In the genomic region with DNA sequence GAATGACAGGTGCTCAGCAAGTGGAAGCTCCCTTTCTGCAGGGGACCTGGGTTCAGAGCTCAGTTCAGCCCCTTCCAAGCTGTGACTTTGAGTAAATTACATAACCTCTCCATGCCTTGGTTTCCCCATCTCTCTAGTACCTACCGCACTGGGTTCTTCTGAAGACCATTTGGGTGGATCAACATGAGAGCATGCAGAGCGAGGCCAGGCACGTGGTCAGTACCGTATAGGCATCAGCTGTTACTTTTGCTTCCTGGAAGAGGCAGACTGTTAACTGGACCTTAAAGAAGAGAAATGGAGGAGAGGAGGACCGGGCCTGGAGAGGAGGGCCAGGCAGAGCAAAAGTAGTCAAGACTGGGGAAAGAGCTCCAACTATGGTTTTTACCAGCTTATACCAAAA, we compare ENCODE assay signal across 25 cellular contexts. TPM values are rescaled to one million over a fixed set of nuclear protein-coding genes. Genes with fewer than 3 reads are reported as not detected.
DNase-seq lines count a peak whose midpoint lies in the region; ATAC-seq, FAIRE-seq and TF ChIP-seq lines count a peak whose summit lies in the region.
"Had no signal": no experiment of that assay in that cellular context is flagged by ENCODE, and none has a peak within 500 bp of the region (broad histone marks: within the 10 kb centered on the region; RNA-seq: fewer than 3 reads in every experiment).

No MANE protein-coding gene starts in this region.

- TF ChIP-seq CTCF in HepG2 (CRISPR knock-in tag; IDR thresholded peaks at IDR 0.05) = no peak
- TF ChIP-seq CTCF in right lobe of liver (IDR thresholded peaks at IDR 0.05) = no peak
- TF ChIP-seq CTCF in chondrocyte (IDR thresholded peaks at IDR 0.05) = no peak
- no peak for TF ChIP-seq CTCF in psoas muscle (IDR thresholded peaks at IDR 0.05)

- H3K27me3 ChIP-seq in HepG2 (ENCODE audit: control insufficient read depth in 1 of 2, insufficient read depth in 2 of 2, low read length in 2 of 2) (peaks cover 0 to 17% of the 10 kb centered on the region in 2 experiments; a peak in 4 of 5 replicates), right lobe of liver (no peaks in the 10 kb centered on the region), psoas muscle (ENCODE audit: insufficient read depth in 3 of 3, low read length in 2 of 3) (no peaks in the 10 kb centered on the region)
- H3K27me3 ChIP-seq: BE2C had no signal

- FAIRE-seq in HepG2 (lab: Jason Lieb, UNC) = no peak
- FAIRE-seq: A204.1, GM12878, GM19239, H54, HTR-8/SVneo had no signal

- no peak overlapping the region for H3K4me3 Mint-ChIP-seq in chondrocyte (ENCODE audit: unreplicated experiment)
- H3K4me3 Mint-ChIP-seq: CD4-positive, CD25-positive, alpha-beta regulatory T cell; CD8-positive, alpha-beta memory T cell; GM23338; IgD-negative memory B cell had no signal

- CTCF ChIA-PET in HepG2 (lab: Yijun Ruan, JAX; ENCODE audit: low intra/inter-chr PET ratio, low total read pairs) = no interaction called here

- H3K27ac ChIP-seq in HepG2 (ENCODE audit: extremely low read length, insufficient read depth, low read length) = no peak overlapping the region
- H3K27ac ChIP-seq in right lobe of liver = no peak overlapping the region
- peak overlapping the region; percentile 80 for H3K27ac ChIP-seq in psoas muscle

- no peak for TF ChIP-seq EP300 in HepG2 (IDR thresholded peaks at IDR 0.05; ENCODE audit: low read depth in 2 of 2, low read length in 2 of 2)
- TF ChIP-seq EP300 in HepG2 (CRISPR knock-in tag; IDR thresholded peaks at IDR 0.05; ENCODE audit: borderline replicate concordance) = no peak

- WGBS in HepG2 (ENCODE audit: low lambda C conversion rate) = 51% methylated on average over 5 of the region's 5 CpGs
- WGBS in right lobe of liver (ENCODE audit: insufficient coverage, low coverage, low lambda C conversion rate, missing lambda C conversion rate) = 93% methylated on average over 5 of the region's 5 CpGs
- 71 to 80% (median 74%) methylated on average over 5 of the region's 5 CpGs for WGBS in psoas muscle, 3 donors

- in situ Hi-C loops in HepG2 (cut with HindIII; ENCODE audit: extremely low pct_ligation_motif_present, low pct_unique_long_range_greater_than_20kb) = no loop called here

- H3K4me1 ChIP-seq in HepG2 (ENCODE audit: insufficient read depth, low read length) = no peaks in the 10 kb centered on the region
- peaks cover 0 to under 1% (median 0%) of the 10 kb centered on the region in 4 donors for H3K4me1 ChIP-seq in right lobe of liver
- H3K4me1 ChIP-seq in psoas muscle = peaks cover 45% of the 10 kb centered on the region

- no peaks in the 10 kb centered on the region for H3K27me3 Mint-ChIP-seq in chondrocyte (ENCODE audit: low read depth)
- H3K27me3 Mint-ChIP-seq: CD4-positive, CD25-positive, alpha-beta regulatory T cell; CD8-positive, alpha-beta memory T cell; IgD-negative memory B cell had no signal

- intact Hi-C loops in HepG2 (cut with micrococcal nuclease; ENCODE audit: unreplicated experiment) (no loop called here), right lobe of liver (cut with DNase I) (no loop called here), psoas muscle (cut with DNase I) (loop anchor here in 1 of 2 donors (5.0 kb wide), 1 partner anchor 70 kb away; no protein-coding TSS in a partner anchor)

- ATAC-seq in HepG2 (no peak), right lobe of liver (no peak), psoas muscle (no peak), HG02588 (IDR thresholded peaks at IDR 0.05; ENCODE audit: unreplicated experiment) (no peak), GM21786 (IDR thresholded peaks at IDR 0.05; ENCODE audit: unreplicated experiment) (no peak)
- ATAC-seq: GM12878, GM23338 had no signal

- H3K36me3 Mint-ChIP-seq in chondrocyte (ENCODE audit: low read depth) = no peaks in the 10 kb centered on the region
- H3K36me3 Mint-ChIP-seq: CD4-positive, CD25-positive, alpha-beta regulatory T cell; CD8-positive, alpha-beta memory T cell; IgD-negative memory B cell had no signal

- DNase-seq in HepG2 (ENCODE audit: low spot score) (no peak), right lobe of liver (no peak), chondrocyte (ENCODE audit: low spot score) (no peak), psoas muscle (no peak), hippocampal formation (lab: John Stamatoyannopoulos, UW) (no peak)
- DNase-seq: ACHN; BE2C; C1 segment of cervical spinal cord; CD4-positive, CD25-positive, alpha-beta regulatory T cell; CD8-positive, alpha-beta memory T cell; COR-L47; DMS 273 treated with DMSO at 0.1 percent for 48 hours; DMS53; DND-41; EL; HCEC 1CT had no signal

- H3K9me3 Mint-ChIP-seq in chondrocyte (ENCODE audit: low read depth) = no peaks in the 10 kb centered on the region
- H3K9me3 Mint-ChIP-seq: CD4-positive, CD25-positive, alpha-beta regulatory T cell; CD8-positive, alpha-beta memory T cell; GM23338; IgD-negative memory B cell had no signal

- no peak overlapping the region for H3K4me2 ChIP-seq in HepG2 (ENCODE audit: low read depth, low read length)
- H3K4me2 ChIP-seq: GM23338 had no signal

- TF ChIP-seq RAD21 in HepG2 (CRISPR knock-in tag; IDR thresholded peaks at IDR 0.05) = no peak

- H3K4me3 ChIP-seq in HepG2 (replicated peaks in 1 of 3; ENCODE audit: insufficient read depth in 1 of 3, low read depth in 2 of 3, low read length in 3 of 3) (no peak overlapping the region), right lobe of liver (no peak overlapping the region), psoas muscle (no peak overlapping the region)
- H3K4me3 ChIP-seq: GM12878, GM23338 had no signal

- no peaks in the 10 kb centered on the region for H3K79me2 ChIP-seq in HepG2 (ENCODE audit: insufficient read depth, low read length)

- H3K36me3 ChIP-seq in HepG2 (replicated peaks in 1 of 2; ENCODE audit: control insufficient read depth in 1 of 2, insufficient read depth in 2 of 2, low read length in 2 of 2) = no peaks in the 10 kb centered on the region
- H3K36me3 ChIP-seq in right lobe of liver = no peaks in the 10 kb centered on the region
- H3K36me3 ChIP-seq in psoas muscle (ENCODE audit: insufficient read depth in 1 of 2, low read depth in 1 of 2) = no peaks in the 10 kb centered on the region
- H3K36me3 ChIP-seq: BE2C had no signal

- H3K27ac Mint-ChIP-seq in chondrocyte (ENCODE audit: unreplicated experiment) = peak overlapping the region; percentile 22
- H3K27ac Mint-ChIP-seq: CD8-positive, alpha-beta memory T cell; GM23338; IgD-negative memory B cell had no signal

- POLR2A ChIA-PET in HepG2 (lab: Yijun Ruan, JAX) = no interaction called here

- H3K9me3 ChIP-seq in HepG2 (ENCODE audit: low read length) = no peaks in the 10 kb centered on the region
- H3K9me3 ChIP-seq in right lobe of liver = no peaks in the 10 kb centered on the region
- H3K9me3 ChIP-seq in psoas muscle = no peaks in the 10 kb centered on the region
- H3K9me3 ChIP-seq: BE2C had no signal

- BruUV-seq in HepG2 (replicated peaks; lab: Mats Ljungman, UMichigan) = no TSS peak

- H3K9ac ChIP-seq in HepG2 (ENCODE audit: insufficient read depth, low read depth, low read length) = no peak overlapping the region

- no peaks in the 10 kb centered on the region for H4K20me1 ChIP-seq in HepG2 (ENCODE audit: insufficient read depth, low read length)

- no peak for TF ChIP-seq POLR2A in HepG2 (IDR thresholded peaks at IDR 0.05; ENCODE audit: insufficient read depth in 1 of 2, low read depth in 2 of 2, low read length in 2 of 2)
- TF ChIP-seq POLR2A in right lobe of liver (IDR thresholded peaks at IDR 0.05) = no peak

- no peak overlapping the region for H2AFZ ChIP-seq in HepG2 (ENCODE audit: low read length)
- H2AFZ ChIP-seq: GM23338 had no signal

- peaks cover 29% of the 10 kb centered on the region for H3K4me1 Mint-ChIP-seq in chondrocyte (ENCODE audit: low read depth)
- H3K4me1 Mint-ChIP-seq: IgD-negative memory B cell had no signal

RNA-seq across cellular contexts. Expression of a gene that starts 1.7 kb away (rescaled TPM):
- total RNA-seq in HepG2 (2016; rRNA removed; fragmentation: Illumina TruSeq; extraction: Trizol) = 0.27 TPM in 1 of 2 replicates, not detected in the other
- total RNA-seq in HepG2 (2016; cell fraction: cytosol; rRNA removed; fragmentation: Illumina TruSeq; extraction: Trizol; ENCODE audit: low read depth) = 0.09 and 0.10 TPM in 2 replicates
- total RNA-seq in HepG2 (2016; cell fraction: insoluble cytoplasmic fraction; rRNA removed; fragmentation: Illumina TruSeq; extraction: Trizol) = 0.17 TPM in 1 of 2 replicates, not detected in the other
- 0.06 and 0.10 TPM in 2 replicates for total RNA-seq in HepG2 (2016; cell fraction: membrane; rRNA removed; fragmentation: Illumina TruSeq; extraction: Trizol)
- 0.50 TPM in 1 of 2 replicates, not detected in the other for total RNA-seq in HepG2 (2016; cell fraction: nucleus; rRNA removed; fragmentation: Illumina TruSeq; extraction: Trizol)
- polyA plus RNA-seq in HepG2 (2011; rRNA removed) = 0.04 TPM in 1 of 2 replicates, not detected in the other
- polyA plus RNA-seq in HepG2 (2011; cell fraction: cytosol; rRNA removed) = 0.03 TPM in 1 of 2 replicates, not detected in the other
- 0.05 and 0.32 TPM in 2 replicates for polyA plus RNA-seq in HepG2 (2011; cell fraction: nucleus; rRNA removed)
- not detected in 2 replicates for polyA plus RNA-seq in HepG2 (2012)
- polyA plus RNA-seq in HepG2 (2016; cell fraction: cytosol; fragmentation: Illumina TruSeq; extraction: Trizol; ENCODE audit: low read depth) = 0.10 TPM in 1 of 2 replicates, not detected in the other
- 0.21 TPM in 1 of 2 replicates, not detected in the other for polyA plus RNA-seq in HepG2 (2016; cell fraction: insoluble cytoplasmic fraction; fragmentation: Illumina TruSeq; extraction: Trizol; ENCODE audit: low read depth)
- polyA plus RNA-seq in HepG2 (2016; cell fraction: membrane; fragmentation: Illumina TruSeq; extraction: Trizol; ENCODE audit: low read depth) = 0.22 TPM in 1 of 2 replicates, not detected in the other
- 0.52 and 0.59 TPM in 2 replicates for polyA plus RNA-seq in HepG2 (2016; cell fraction: nucleus; fragmentation: Illumina TruSeq; extraction: Trizol; ENCODE audit: insufficient read depth, low read depth)
- 0.18 and 0.28 TPM in 2 replicates for polyA minus RNA-seq in HepG2 (2011; rRNA and poly(A)+ RNA removed; ENCODE audit: low replicate concordance)
- polyA minus RNA-seq in HepG2 (2011; cell fraction: cytosol; rRNA and poly(A)+ RNA removed) = not detected in 2 replicates
- polyA minus RNA-seq in HepG2 (2011; cell fraction: nucleus; rRNA and poly(A)+ RNA removed) = 0.25 and 0.39 TPM in 2 replicates
- total RNA-seq in right lobe of liver = not detected
- total RNA-seq in chondrocyte = 1.3 to 3.3 TPM (median 2.9 TPM) in 3 replicates
- total RNA-seq in psoas muscle = 100 to 1,000 TPM in 2 of 4 donors, 10 to 100 TPM in 2; 55.8 to 144 (median 102) TPM
- 100 to 1,000 TPM in 1 of 3 donors, 10 to 100 TPM in 2; 30.6 to 273 (median 91.4) TPM for polyA plus RNA-seq in psoas muscle
- total RNA-seq: CD4-positive, CD25-positive, alpha-beta regulatory T cell had no signal
- polyA plus RNA-seq: CD4-positive, CD25-positive, alpha-beta regulatory T cell; CD8-positive, alpha-beta memory T cell; IgD-negative memory B cell had no signal

RNA-seq across cellular contexts. Expression of a gene that starts 27.9 kb away (rescaled TPM):
- total RNA-seq in HepG2 (2016; rRNA removed; fragmentation: Illumina TruSeq; extraction: Trizol) = not detected in 2 replicates
- not detected in 2 replicates for total RNA-seq in HepG2 (2016; cell fraction: cytosol; rRNA removed; fragmentation: Illumina TruSeq; extraction: Trizol; ENCODE audit: low read depth)
- not detected in 2 replicates for total RNA-seq in HepG2 (2016; cell fraction: insoluble cytoplasmic fraction; rRNA removed; fragmentation: Illumina TruSeq; extraction: Trizol)
- not detected in 2 replicates for total RNA-seq in HepG2 (2016; cell fraction: membrane; rRNA removed; fragmentation: Illumina TruSeq; extraction: Trizol)
- total RNA-seq in HepG2 (2016; cell fraction: nucleus; rRNA removed; fragmentation: Illumina TruSeq; extraction: Trizol) = not detected in 2 replicates
- polyA plus RNA-seq in HepG2 (2011; rRNA removed) = not detected in 2 replicates
- polyA plus RNA-seq in HepG2 (2011; cell fraction: cytosol; rRNA removed) = not detected in 2 replicates
- not detected in 2 replicates for polyA plus RNA-seq in HepG2 (2011; cell fraction: nucleus; rRNA removed)
- polyA plus RNA-seq in HepG2 (2012) = not detected in 2 replicates
- not detected in 2 replicates for polyA plus RNA-seq in HepG2 (2016; cell fraction: cytosol; fragmentation: Illumina TruSeq; extraction: Trizol; ENCODE audit: low read depth)
- not detected in 2 replicates for polyA plus RNA-seq in HepG2 (2016; cell fraction: insoluble cytoplasmic fraction; fragmentation: Illumina TruSeq; extraction: Trizol; ENCODE audit: low read depth)
- not detected in 2 replicates for polyA plus RNA-seq in HepG2 (2016; cell fraction: membrane; fragmentation: Illumina TruSeq; extraction: Trizol; ENCODE audit: low read depth)
- not detected in 2 replicates for polyA plus RNA-seq in HepG2 (2016; cell fraction: nucleus; fragmentation: Illumina TruSeq; extraction: Trizol; ENCODE audit: insufficient read depth, low read depth)
- not detected in 2 replicates for polyA minus RNA-seq in HepG2 (2011; rRNA and poly(A)+ RNA removed; ENCODE audit: low replicate concordance)
- polyA minus RNA-seq in HepG2 (2011; cell fraction: cytosol; rRNA and poly(A)+ RNA removed) = not detected in 2 replicates
- not detected in 2 replicates for polyA minus RNA-seq in HepG2 (2011; cell fraction: nucleus; rRNA and poly(A)+ RNA removed)
- total RNA-seq in right lobe of liver = under 1 TPM in 2 of 6 experiments, not detected in 4; 0.15 to 0.31 TPM
- 54.1 to 192 TPM (median 185 TPM) in 3 replicates for total RNA-seq in chondrocyte
- 1 to 10 TPM in 2 of 4 donors, under 1 TPM in 2; 0.59 to 3.8 (median 1.2) TPM for total RNA-seq in psoas muscle
- 1 to 10 TPM in 1 of 3 donors, under 1 TPM in 2; 0.65 to 1.3 (median 0.87) TPM for polyA plus RNA-seq in psoas muscle
- total RNA-seq: CD4-positive, CD25-positive, alpha-beta regulatory T cell; CD8-positive, alpha-beta memory T cell; GM12878; GM23338 had no signal
- polyA plus RNA-seq: CD4-positive, CD25-positive, alpha-beta regulatory T cell; CD8-positive, alpha-beta memory T cell; GM12878; IgD-negative memory B cell had no signal

RNA-seq across cellular contexts. Expression of a gene that starts 52.9 kb away (rescaled TPM):
- total RNA-seq in HepG2 (2016; rRNA removed; fragmentation: Illumina TruSeq; extraction: Trizol) = 0.18 and 0.93 TPM in 2 replicates
- total RNA-seq in HepG2 (2016; cell fraction: cytosol; rRNA removed; fragmentation: Illumina TruSeq; extraction: Trizol; ENCODE audit: low read depth) = 1.1 TPM in 2 replicates
- total RNA-seq in HepG2 (2016; cell fraction: insoluble cytoplasmic fraction; rRNA removed; fragmentation: Illumina TruSeq; extraction: Trizol) = 0.37 and 0.69 TPM in 2 replicates
- 0.93 and 1.2 TPM in 2 replicates for total RNA-seq in HepG2 (2016; cell fraction: membrane; rRNA removed; fragmentation: Illumina TruSeq; extraction: Trizol)
- 0.43 and 1.6 TPM in 2 replicates for total RNA-seq in HepG2 (2016; cell fraction: nucleus; rRNA removed; fragmentation: Illumina TruSeq; extraction: Trizol)
- 0.17 and 0.46 TPM in 2 replicates for polyA plus RNA-seq in HepG2 (2011; rRNA removed)
- 0.60 and 0.79 TPM in 2 replicates for polyA plus RNA-seq in HepG2 (2011; cell fraction: cytosol; rRNA removed)
- 0.95 and 1.2 TPM in 2 replicates for polyA plus RNA-seq in HepG2 (2011; cell fraction: nucleus; rRNA removed)
- 0.50 and 0.83 TPM in 2 replicates for polyA plus RNA-seq in HepG2 (2012)
- polyA plus RNA-seq in HepG2 (2016; cell fraction: cytosol; fragmentation: Illumina TruSeq; extraction: Trizol; ENCODE audit: low read depth) = 0.60 and 1.1 TPM in 2 replicates
- polyA plus RNA-seq in HepG2 (2016; cell fraction: insoluble cytoplasmic fraction; fragmentation: Illumina TruSeq; extraction: Trizol; ENCODE audit: low read depth) = 0.47 and 1.2 TPM in 2 replicates
- 0.72 and 1.1 TPM in 2 replicates for polyA plus RNA-seq in HepG2 (2016; cell fraction: membrane; fragmentation: Illumina TruSeq; extraction: Trizol; ENCODE audit: low read depth)
- 0.88 and 1.7 TPM in 2 replicates for polyA plus RNA-seq in HepG2 (2016; cell fraction: nucleus; fragmentation: Illumina TruSeq; extraction: Trizol; ENCODE audit: insufficient read depth, low read depth)
- 0.56 TPM in 1 of 2 replicates, not detected in the other for polyA minus RNA-seq in HepG2 (2011; rRNA and poly(A)+ RNA removed; ENCODE audit: low replicate concordance)
- polyA minus RNA-seq in HepG2 (2011; cell fraction: cytosol; rRNA and poly(A)+ RNA removed) = not detected in 2 replicates
- polyA minus RNA-seq in HepG2 (2011; cell fraction: nucleus; rRNA and poly(A)+ RNA removed) = 0.87 TPM in 1 of 2 replicates, not detected in the other
- 1 to 10 TPM in 1 of 6 experiments, under 1 TPM in 2, not detected in 3; 0.22 to 1.1 (median 0.42) TPM for total RNA-seq in right lobe of liver
- 3.6 to 11.6 TPM (median 11.5 TPM) in 3 replicates for total RNA-seq in chondrocyte
- under 1 TPM in 1 of 4 donors, not detected in 3; 0.51 TPM for total RNA-seq in psoas muscle
- under 1 TPM; 0.04 to 0.22 (median 0.17) TPM for polyA plus RNA-seq in psoas muscle
- total RNA-seq: CD4-positive, CD25-positive, alpha-beta regulatory T cell; CD8-positive, alpha-beta memory T cell had no signal
- polyA plus RNA-seq: CD4-positive, CD25-positive, alpha-beta regulatory T cell; CD8-positive, alpha-beta memory T cell; IgD-negative memory B cell had no signal

RNA-seq across cellular contexts. Expression of a gene that starts 53.0 kb away (rescaled TPM):
- not detected in 2 replicates for total RNA-seq in HepG2 (2016; rRNA removed; fragmentation: Illumina TruSeq; extraction: Trizol)
- total RNA-seq in HepG2 (2016; cell fraction: cytosol; rRNA removed; fragmentation: Illumina TruSeq; extraction: Trizol; ENCODE audit: low read depth) = not detected in 2 replicates
- total RNA-seq in HepG2 (2016; cell fraction: insoluble cytoplasmic fraction; rRNA removed; fragmentation: Illumina TruSeq; extraction: Trizol) = not detected in 2 replicates
- total RNA-seq in HepG2 (2016; cell fraction: membrane; rRNA removed; fragmentation: Illumina TruSeq; extraction: Trizol) = not detected in 2 replicates
- total RNA-seq in HepG2 (2016; cell fraction: nucleus; rRNA removed; fragmentation: Illumina TruSeq; extraction: Trizol) = not detected in 2 replicates
- 0.05 TPM in 1 of 2 replicates, not detected in the other for polyA plus RNA-seq in HepG2 (2011; rRNA removed)
- polyA plus RNA-seq in HepG2 (2011; cell fraction: cytosol; rRNA removed) = not detected in 2 replicates
- 0.14 TPM in 1 of 2 replicates, not detected in the other for polyA plus RNA-seq in HepG2 (2011; cell fraction: nucleus; rRNA removed)
- not detected in 2 replicates for polyA plus RNA-seq in HepG2 (2012)
- not detected in 2 replicates for polyA plus RNA-seq in HepG2 (2016; cell fraction: cytosol; fragmentation: Illumina TruSeq; extraction: Trizol; ENCODE audit: low read depth)
- polyA plus RNA-seq in HepG2 (2016; cell fraction: insoluble cytoplasmic fraction; fragmentation: Illumina TruSeq; extraction: Trizol; ENCODE audit: low read depth) = not detected in 2 replicates
- not detected in 2 replicates for polyA plus RNA-seq in HepG2 (2016; cell fraction: membrane; fragmentation: Illumina TruSeq; extraction: Trizol; ENCODE audit: low read depth)
- polyA plus RNA-seq in HepG2 (2016; cell fraction: nucleus; fragmentation: Illumina TruSeq; extraction: Trizol; ENCODE audit: insufficient read depth, low read depth) = not detected in 2 replicates
- not detected in 2 replicates for polyA minus RNA-seq in HepG2 (2011; rRNA and poly(A)+ RNA removed; ENCODE audit: low replicate concordance)
- polyA minus RNA-seq in HepG2 (2011; cell fraction: cytosol; rRNA and poly(A)+ RNA removed) = not detected in 2 replicates
- polyA minus RNA-seq in HepG2 (2011; cell fraction: nucleus; rRNA and poly(A)+ RNA removed) = not detected in 2 replicates
- not detected for total RNA-seq in right lobe of liver
- total RNA-seq in chondrocyte = 0.24 to 0.37 TPM (median 0.33 TPM) in 3 replicates
- not detected for total RNA-seq in psoas muscle
- polyA plus RNA-seq in psoas muscle = under 1 TPM in 1 of 3 donors, not detected in 2; 0.01 TPM
- total RNA-seq: CD4-positive, CD25-positive, alpha-beta regulatory T cell; CD8-positive, alpha-beta memory T cell; GM23338 had no signal
- polyA plus RNA-seq: CD4-positive, CD25-positive, alpha-beta regulatory T cell; CD8-positive, alpha-beta memory T cell; GM23338; IgD-negative memory B cell had no signal

Comparison
In these comparisons a context has a peak if more than half of its experiments do, and no peak if none do; other contexts are left out.
1. RNA of a gene that starts 1.7 kb away (total RNA-seq): 55.8 to 144 TPM in psoas muscle; 1.3 to 3.3 TPM in chondrocyte, 0.06 to 0.50 TPM in HepG2 and not detected in right lobe of liver; every median in the first group is over 10 times any median in the second.
2. RNA of a gene that starts 27.9 kb away (total RNA-seq): 54.1 to 192 TPM in chondrocyte; 0.59 to 3.8 TPM in psoas muscle, 0.15 to 0.31 TPM in right lobe of liver and not detected in HepG2; every median in the first group is over 10 times any median in the second.